1 cellular context compared by ENCODE assay signal in genomic region chr1:194102607-194103006, GRCh38.
TF ChIP-seq lines count a peak whose summit lies in the region.

No MANE protein-coding gene starts in this region.

TF ChIP-seq in HepG2, 621 proteins besides CTCF, POLR2A, EP300 and RAD21 (continued from another document):
- TF ChIP-seq NAIF1 (CRISPR knock-in tag; IDR thresholded peaks at IDR 0.05; ENCODE audit: borderline replicate concordance), result no peak
